ENCODE assay signal across 8 cellular contexts in genomic region chr14:60722163-60722835, GRCh38. TPM values are rescaled to one million over a fixed set of nuclear protein-coding genes. Genes with fewer than 3 reads are reported as not detected.
DNase-seq lines count a peak whose midpoint lies in the region; ATAC-seq and TF ChIP-seq lines count a peak whose summit lies in the region.

No MANE protein-coding gene starts in this region.

- H3K56ac ChIP-seq in H9 (ENCODE audit: insufficient read length, low read depth, low read length): no peak overlapping the region

- H4K20me1 ChIP-seq in H9 (ENCODE audit: control insufficient read depth, insufficient read depth, insufficient read length): no peaks in the 10 kb centered on the region

- no peak overlapping the region for H3K18ac ChIP-seq in H9 (ENCODE audit: insufficient read length, low read depth, low read length)

- no peak overlapping the region for H4K91ac ChIP-seq in H9 (ENCODE audit: insufficient read length, low read depth, low read length)

- no peak overlapping the region for H2AFZ ChIP-seq in H9 (ENCODE audit: low read length)

- H3K4me1 ChIP-seq in H9 (ENCODE audit: insufficient read depth, low read length): peaks cover 3% of the 10 kb centered on the region; the same call in 1 of the 2 replicates

- no peak overlapping the region for H2BK5ac ChIP-seq in H9 (ENCODE audit: insufficient read length, low read length)

- no peaks in the 10 kb centered on the region for H3K9me3 ChIP-seq in H9 (ENCODE audit: control insufficient read depth, low read depth, low read length)

- no peak overlapping the region for H2BK12ac ChIP-seq in H9 (ENCODE audit: insufficient read length, low read depth, low read length)

- H3K27me3 ChIP-seq in H9 (ENCODE audit: insufficient read depth, low read length): no peaks in the 10 kb centered on the region

- peak overlapping the region; percentile 96 for H3K4me3 Mint-ChIP-seq in H9
- H3K4me3 Mint-ChIP-seq in osteocyte (ENCODE audit: unreplicated experiment): peak overlapping the region; percentile 100

- peaks cover 22 to 30% (median 29%) of the 10 kb centered on the region in 3 experiments for H3K36me3 Mint-ChIP-seq in H9 (ENCODE audit: insufficient read depth in 1 of 3, low read depth in 3 of 3)
- H3K36me3 Mint-ChIP-seq in osteocyte (ENCODE audit: unreplicated experiment): peaks cover 33% of the 10 kb centered on the region

- H3K4me2 ChIP-seq in H9 (ENCODE audit: insufficient read depth, insufficient read length, low read length): peak overlapping the region; percentile 75

- no peak overlapping the region for H3K27ac ChIP-seq in H9 (ENCODE audit: insufficient read length, low read depth, low read length)

- peaks cover 20% of the 10 kb centered on the region for H3K23me2 ChIP-seq in H9 (ENCODE audit: insufficient read length, low read depth, low read length, poor library complexity, severe bottlenecking)

- H3K9me3 Mint-ChIP-seq in H9 (no peaks in the 10 kb centered on the region; a peak in 1 of 5 replicates), osteocyte (ENCODE audit: unreplicated experiment) (no peaks in the 10 kb centered on the region)

- H3K4me1 Mint-ChIP-seq in H9 (peaks cover 27 to 29% of the 10 kb centered on the region in 2 experiments), osteocyte (ENCODE audit: unreplicated experiment) (peaks cover 37% of the 10 kb centered on the region)

- no peak overlapping the region for H3K23ac ChIP-seq in H9 (ENCODE audit: insufficient read length, low read depth, low read length)

- TF ChIP-seq CTCF in H9 (conservative IDR thresholded peaks at IDR 0.05) (no peak), fibroblast of pulmonary artery (IDR thresholded peaks at IDR 0.05; ENCODE audit: low read length, missing control alignments) (no peak), osteocyte (IDR thresholded peaks at IDR 0.05) (no peak)

- H2BK20ac ChIP-seq in H9 (ENCODE audit: low read depth, low read length, poor library complexity, severe bottlenecking): no peak overlapping the region

- H3K14ac ChIP-seq in H9 (ENCODE audit: insufficient read depth, low read length): peak overlapping the region; percentile 61

- peaks cover 1% of the 10 kb centered on the region; the same call in 1 of the 2 replicates for H3K27me3 Mint-ChIP-seq in H9 (ENCODE audit: low read depth)
- no peaks in the 10 kb centered on the region for H3K27me3 Mint-ChIP-seq in osteocyte (ENCODE audit: unreplicated experiment)

- H2BK15ac ChIP-seq in H9 (ENCODE audit: low read depth, low read length): no peak overlapping the region

- no peak overlapping the region for H2BK120ac ChIP-seq in H9 (ENCODE audit: low read depth, low read length, poor library complexity, severe bottlenecking)

- peaks cover 7% of the 10 kb centered on the region; the same call in 1 of the 2 replicates for H3K79me2 ChIP-seq in H9 (ENCODE audit: insufficient read depth, low read length)

- H3K4me3 ChIP-seq in fibroblast of pulmonary artery (replicated peaks; ENCODE audit: low read depth, low read length): peak overlapping the region; percentile 81

- peaks cover 6% of the 10 kb centered on the region for H3K79me1 ChIP-seq in H9 (ENCODE audit: insufficient read depth, low read depth, low read length, poor library complexity, severe bottlenecking)

- no peak overlapping the region for H3K4ac ChIP-seq in H9 (ENCODE audit: low read depth, low read length)

- no CpG with 5 or more reads among the region's 50 CpGs for WGBS in H9 (ENCODE audit: extremely low coverage, insufficient read length, low lambda C conversion rate)

- DNase-seq in COR-L47 (lab: John Stamatoyannopoulos, UW): peak; percentile 9
- DNase-seq in H9: peak; percentile 72
- DNase-seq in NCI-H2171 treated with DMSO at 0.1 percent for 48 hours (lab: John Stamatoyannopoulos, UW): peak; percentile 91
- peak; percentile 11 for DNase-seq in activated T-cell treated with anti-CD3 and anti-CD28 coated beads for 48 hours (ENCODE audit: low read depth)
- DNase-seq in fibroblast of pulmonary artery (ENCODE audit: low read depth): peak; percentile 44
- DNase-seq in osteocyte (ENCODE audit: extremely low spot score, unreplicated experiment): peak; percentile 86
- no peak for DNase-seq in effector CD4-positive, alpha-beta T cell

- H3K9ac ChIP-seq in H9 (ENCODE audit: extremely low read depth, insufficient read length, low read length): peak overlapping the region; percentile 72

- no peak overlapping the region for H2AK5ac ChIP-seq in H9 (ENCODE audit: insufficient read length, low read length)

- H3K27ac Mint-ChIP-seq in H9: peak overlapping the region; percentile 80 to 92 (median 85); a peak in 5 of 7 replicates
- H3K27ac Mint-ChIP-seq in osteocyte (ENCODE audit: unreplicated experiment): peak overlapping the region; percentile 92

- no peak for ATAC-seq in HG03196 (IDR thresholded peaks at IDR 0.05; ENCODE audit: unreplicated experiment)

- H3T11ph ChIP-seq in H9 (ENCODE audit: low read length): no peak overlapping the region

- H4K8ac ChIP-seq in H9 (replicated peaks; ENCODE audit: insufficient read length, low read depth, low read length): no peak overlapping the region

- no peak overlapping the region for H4K5ac ChIP-seq in H9 (ENCODE audit: insufficient read length, low read depth, low read length)

RNA-seq across cellular contexts. Expression of gene SIX4, which starts 1.9 kb away (rescaled TPM):
- total RNA-seq in H9 (2021) (26.5 and 28.9 TPM in 2 replicates), osteocyte (80.0 and 80.1 TPM in 2 replicates)

RNA-seq across cellular contexts. Expression of gene MNAT1, which starts 12.3 kb away (rescaled TPM):
- total RNA-seq in H9 (2021): 43.1 and 47.4 TPM in 2 replicates
- total RNA-seq in osteocyte: 57.5 and 59.9 TPM in 2 replicates
